In genomic region chr20:31869942-31870702, GRCh38 we compare ENCODE assay signal across 8 cellular contexts. TPM values are rescaled to one million over a fixed set of nuclear protein-coding genes. Genes with fewer than 3 reads are reported as not detected.
DNase-seq lines count a peak whose midpoint lies in the region; ATAC-seq and TF ChIP-seq lines count a peak whose summit lies in the region.

Gene DUSP15 (minus strand): TSS chr20:31870527. CDS start chr20:31870337, 190 bp downstream.
Gene TTLL9 (plus strand): TSS chr20:31870634. CDS start chr20:31871127, 493 bp downstream.

- H3K4me1 ChIP-seq in liver (ENCODE audit: control insufficient read depth in 4 of 4, insufficient read depth in 4 of 4, low read length in 3 of 4), result peaks cover 3 to 9% (median 6%) of the 10 kb centered on the region in 4 donors

- H3K27ac Mint-ChIP-seq in stimulated activated naive CD8-positive, alpha-beta T cell treated with anti-CD3 and anti-CD28 coated beads, Interleukin-15, amount 100 ng/mL, for 72 hours, result peak within 1 kb of the TSS; percentile 30 to 83

- no peaks in the 10 kb centered on the region for H3K9me3 Mint-ChIP-seq in stimulated activated naive CD8-positive, alpha-beta T cell treated with anti-CD3 and anti-CD28 coated beads, Interleukin-15, amount 100 ng/mL, for 72 hours

- H3K4me3 ChIP-seq in choroid plexus epithelial cell (ENCODE audit: low read depth, low read length) (peak within 1 kb of the TSS; percentile 46), liver (ENCODE audit: low read depth in 1 of 3, low read length in 3 of 3) (peak within 1 kb of the TSS in 2 of 3 donors; percentile 54 to 73)

- DNase-seq in DMS79 treated with DMSO at 0.1 percent for 48 hours (lab: John Stamatoyannopoulos, UW) (peak; percentile 42), DMS79 (lab: John Stamatoyannopoulos, UW) (no peak), NCI-H2227 treated with DMSO at 0.1 percent for 48 hours (lab: John Stamatoyannopoulos, UW) (peak; percentile 7), choroid plexus epithelial cell (ENCODE audit: low read depth) (no peak), hepatic stellate cell (ENCODE audit: low spot score) (no peak), 8988T (no peak)
- no peak for DNase-seq in stimulated activated naive CD8-positive, alpha-beta T cell treated with anti-CD3 and anti-CD28 coated beads, Interleukin-15, amount 100 ng/mL, for 72 hours

- TF ChIP-seq CTCF in choroid plexus epithelial cell (conservative IDR thresholded peaks at IDR 0.05; ENCODE audit: low read depth, low read length) (no peak), liver (IDR thresholded peaks at IDR 0.05; ENCODE audit: low read depth, low read length, missing input control) (no peak)

- peak within 1 kb of the TSS; percentile 81 to 83 for H3K4me3 Mint-ChIP-seq in stimulated activated naive CD8-positive, alpha-beta T cell treated with anti-CD3 and anti-CD28 coated beads, Interleukin-15, amount 100 ng/mL, for 72 hours

- peak; percentile 62 for ATAC-seq in stimulated activated naive CD8-positive, alpha-beta T cell treated with anti-CD3 and anti-CD28 coated beads, Interleukin-15, amount 100 ng/mL, for 72 hours

- TF ChIP-seq RAD21 in liver (IDR thresholded peaks at IDR 0.05), result no peak

- H3K27me3 ChIP-seq in liver (ENCODE audit: control insufficient read depth in 4 of 4, insufficient read depth in 4 of 4, low read length in 3 of 4), result peaks cover 0 to 2% (median 0%) of the 10 kb centered on the region in 4 donors

- H3K9me3 ChIP-seq in liver (ENCODE audit: control insufficient read depth in 4 of 4, low read length in 3 of 4), result no peaks in the 10 kb centered on the region

- H3K27ac ChIP-seq in liver (ENCODE audit: low read depth in 1 of 2, low read length in 2 of 2), result no peak within 1 kb of the TSS

- H3K36me3 ChIP-seq in liver (ENCODE audit: control insufficient read depth in 4 of 4, insufficient read depth in 3 of 4, low read depth in 1 of 4, low read length in 3 of 4), result no peaks in the 10 kb centered on the region

- 1% methylated on average over 79 of the region's 79 CpGs for WGBS in liver

- H3K27me3 Mint-ChIP-seq in stimulated activated naive CD8-positive, alpha-beta T cell treated with anti-CD3 and anti-CD28 coated beads, Interleukin-15, amount 100 ng/mL, for 72 hours, result peaks cover 56% of the 10 kb centered on the region

- peaks cover 18% of the 10 kb centered on the region for H3K4me1 Mint-ChIP-seq in stimulated activated naive CD8-positive, alpha-beta T cell treated with anti-CD3 and anti-CD28 coated beads, Interleukin-15, amount 100 ng/mL, for 72 hours

- H3K9ac ChIP-seq in liver (ENCODE audit: low read depth in 1 of 2, low read length in 2 of 2), result no peak within 1 kb of the TSS

TF ChIP-seq in liver, 16 proteins besides CTCF, POLR2A, EP300 and RAD21:
- no peak for TF ChIP-seq ZBTB33 (IDR thresholded peaks at IDR 0.05)
- TF ChIP-seq ATF3 (IDR thresholded peaks at IDR 0.05), result no peak
- TF ChIP-seq REST (IDR thresholded peaks at IDR 0.05), result no peak
- no peak for TF ChIP-seq YY1 (IDR thresholded peaks at IDR 0.05)
- TF ChIP-seq RXRA (IDR thresholded peaks at IDR 0.05), result no peak
- TF ChIP-seq TAF1 (conservative IDR thresholded peaks at IDR 0.05), result no peak
- TF ChIP-seq SP1 (IDR thresholded peaks at IDR 0.05), result no peak
- no peak for TF ChIP-seq HNF4A (conservative IDR thresholded peaks at IDR 0.05)
- TF ChIP-seq FOXA2 (IDR thresholded peaks at IDR 0.05), result no peak
- no peak for TF ChIP-seq EGR1 (IDR thresholded peaks at IDR 0.05; ENCODE audit: low read depth in 2 of 2)
- no peak for TF ChIP-seq MAX (IDR thresholded peaks at IDR 0.05)
- no peak for TF ChIP-seq GABPA (IDR thresholded peaks at IDR 0.05 in 1 of 2, conservative IDR thresholded peaks at IDR 0.05 in 1 of 2)
- TF ChIP-seq FOXA1 (IDR thresholded peaks at IDR 0.05), result no peak
- no peak for TF ChIP-seq HNF4G (IDR thresholded peaks at IDR 0.05)
- no peak for TF ChIP-seq JUND (IDR thresholded peaks at IDR 0.05)

RNA-seq across cellular contexts. Expression of gene DUSP15, which starts in this region (rescaled TPM):
- total RNA-seq in liver, result under 1 TPM; 0.42 to 0.61 TPM
- under 1 TPM in 1 of 2 donors, not detected in 1; 0.35 TPM for polyA plus RNA-seq in liver

RNA-seq across cellular contexts. Expression of gene TTLL9, which starts in this region (rescaled TPM):
- total RNA-seq in liver, result under 1 TPM in 1 of 2 donors, not detected in 1; 0.08 TPM
- polyA plus RNA-seq in liver, result under 1 TPM in 1 of 2 donors, not detected in 1; 0.06 TPM

Comparison
In these comparisons a context has a peak if more than half of its experiments do, and no peak if none do; other contexts are left out.
1. DNase-seq: peak in DMS79 treated with DMSO at 0.1 percent for 48 hours (single experiment) and NCI-H2227 treated with DMSO at 0.1 percent for 48 hours (single experiment); none in DMS79 (single experiment), choroid plexus epithelial cell (single experiment), stimulated activated naive CD8-positive, alpha-beta T cell treated with anti-CD3 and anti-CD28 coated beads, Interleukin-15, amount 100 ng/mL, for 72 hours (0 of 2), hepatic stellate cell (single experiment) and 8988T (single experiment).